In the genomic region with DNA sequence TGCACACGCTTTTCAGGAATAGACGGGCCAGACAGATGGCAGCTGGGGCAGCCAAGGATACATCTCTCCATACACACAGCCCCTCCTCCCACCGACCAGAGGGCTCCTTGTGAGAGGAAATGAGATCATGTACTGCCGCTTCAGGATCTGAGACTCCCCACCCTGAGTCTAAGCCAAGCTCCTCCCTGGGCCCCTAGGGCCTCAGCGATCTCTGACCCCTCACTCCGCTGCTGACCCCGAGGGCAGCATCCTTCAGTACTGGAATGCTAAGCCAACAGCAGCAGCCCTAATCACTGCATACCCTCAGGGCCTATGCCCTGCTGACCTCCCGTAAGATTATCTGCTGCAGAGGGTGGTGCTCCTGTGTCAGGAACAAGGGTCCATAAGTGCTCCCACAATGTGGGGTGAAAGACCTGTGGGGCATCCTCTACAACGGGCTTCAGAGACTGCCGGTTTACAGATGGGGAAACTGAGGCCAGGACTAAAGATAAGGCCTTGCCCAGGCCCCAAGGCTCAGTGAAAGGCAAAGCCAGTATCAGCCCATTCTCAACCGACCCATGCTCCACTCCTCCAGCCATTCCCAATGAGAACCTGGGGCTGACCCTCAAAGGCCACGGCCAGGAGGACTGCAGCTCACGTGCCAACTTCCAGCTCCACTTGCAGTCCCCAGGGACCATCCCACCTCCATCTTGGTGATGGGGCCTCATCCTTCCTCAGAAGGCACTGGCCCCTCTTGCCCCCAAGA, we compare ENCODE assay signal across 10 cellular contexts. TPM values are rescaled to one million over a fixed set of nuclear protein-coding genes. Genes with fewer than 3 reads are reported as not detected.
DNase-seq lines count a peak whose midpoint lies in the region; ATAC-seq and TF ChIP-seq lines count a peak whose summit lies in the region.
"Had no signal": no experiment of that assay in that cellular context is flagged by ENCODE, and none has a peak within 500 bp of the region (broad histone marks: within the 10 kb centered on the region; RNA-seq: fewer than 3 reads in every experiment).

No MANE protein-coding gene starts in this region.

- H3K27me3 ChIP-seq in SU-DHL-6 (ENCODE audit: low read length) (no peaks in the 10 kb centered on the region), left ventricle myocardium inferior (ENCODE audit: low read depth) (no peaks in the 10 kb centered on the region), spleen (replicated peaks in 1 of 7) (no peaks in the 10 kb centered on the region), testis (no peaks in the 10 kb centered on the region)

- TF ChIP-seq POLR2A in spleen (IDR thresholded peaks at IDR 0.05) (no peak), testis (IDR thresholded peaks at IDR 0.05) (no peak)

- peaks cover 5% of the 10 kb centered on the region; the same call in 1 of the 2 replicates for H4K20me1 ChIP-seq in SU-DHL-6 (ENCODE audit: low read depth, low read length)

- CTCF ChIA-PET in activated CD4-positive, alpha-beta memory T cell treated with anti-CD3 and anti-CD28 coated beads, Interleukin-2, amount 10 ng/mL, durations not matched to agents 7 days and 5 days (lab: Charles Lee), result no interaction called here
- CTCF ChIA-PET in activated CD4-positive, alpha-beta memory T cell treated with anti-CD3 and anti-CD28 coated beads for 36 hours (lab: Charles Lee), result interaction anchor here (1.3 to 1.6 kb wide), 2 partner anchors 9 to 64 kb away, joined by 3 to 9 read pairs; no protein-coding TSS in a partner anchor

- no peaks in the 10 kb centered on the region for H3K27me3 Mint-ChIP-seq in activated CD4-positive, alpha-beta memory T cell treated with anti-CD3 and anti-CD28 coated beads, Interleukin-2, amount 10 ng/mL, durations not matched to agents 7 days and 5 days
- no peaks in the 10 kb centered on the region for H3K27me3 Mint-ChIP-seq in activated CD4-positive, alpha-beta memory T cell treated with anti-CD3 and anti-CD28 coated beads for 36 hours

- H3K9me3 ChIP-seq in SU-DHL-6 (ENCODE audit: insufficient read depth, low read length) (no peaks in the 10 kb centered on the region), left ventricle myocardium inferior (replicated peaks) (no peaks in the 10 kb centered on the region), spleen (no peaks in the 10 kb centered on the region), testis (no peaks in the 10 kb centered on the region)
- H3K9me3 ChIP-seq: A549 had no signal

- DNase-seq in activated CD4-positive, alpha-beta memory T cell treated with anti-CD3 and anti-CD28 coated beads, Interleukin-2, amount 10 ng/mL, durations not matched to agents 7 days and 5 days, result peak; percentile 7
- no peak for DNase-seq in activated CD4-positive, alpha-beta memory T cell treated with anti-CD3 and anti-CD28 coated beads for 36 hours
- DNase-seq in left ventricle myocardium inferior (peak; percentile 52), spleen (peak; percentile 51), testis (no peak), AML-193 (lab: John Stamatoyannopoulos, UW) (no peak)
- DNase-seq: activated CD4-positive, alpha-beta T cell treated with anti-CD3 and anti-CD28 coated beads for 48 hours had no signal

- no peak overlapping the region for H3K4me3 ChIP-seq in SU-DHL-6 (ENCODE audit: insufficient read depth, low read length, poor library complexity, severe bottlenecking)
- H3K4me3 ChIP-seq in left ventricle myocardium inferior, result no peak overlapping the region
- H3K4me3 ChIP-seq in spleen, result no peak overlapping the region
- no peak overlapping the region for H3K4me3 ChIP-seq in testis
- H3K4me3 ChIP-seq: A549 had no signal

- H3K9ac ChIP-seq in SU-DHL-6 (ENCODE audit: low read length), result no peak overlapping the region

- POLR2A ChIA-PET in activated CD4-positive, alpha-beta memory T cell treated with anti-CD3 and anti-CD28 coated beads, Interleukin-2, amount 10 ng/mL, durations not matched to agents 7 days and 5 days (lab: Charles Lee), result no interaction called here
- POLR2A ChIA-PET in activated CD4-positive, alpha-beta memory T cell treated with anti-CD3 and anti-CD28 coated beads for 36 hours (lab: Charles Lee), result no interaction called here

- H3K4me2 ChIP-seq in SU-DHL-6 (ENCODE audit: low read depth, low read length, poor library complexity, severe bottlenecking), result peak overlapping the region; percentile 72
- H3K4me2 ChIP-seq: A549 had no signal

- H3K27ac ChIP-seq in SU-DHL-6 (ENCODE audit: low read depth, low read length) (peak overlapping the region; percentile 90), left ventricle myocardium inferior (replicated peaks) (peak overlapping the region; percentile 59), spleen (peak overlapping the region in 4 of 8 donors; percentile 3 to 85 (median 31)), testis (no peak overlapping the region)
- H3K27ac ChIP-seq: A549 had no signal

- ATAC-seq in GM18870 (IDR thresholded peaks at IDR 0.05; ENCODE audit: unreplicated experiment), result no peak
- ATAC-seq: A549 had no signal

- H3K4me1 Mint-ChIP-seq in activated CD4-positive, alpha-beta memory T cell treated with anti-CD3 and anti-CD28 coated beads, Interleukin-2, amount 10 ng/mL, durations not matched to agents 7 days and 5 days, result peaks cover 11% of the 10 kb centered on the region
- H3K4me1 Mint-ChIP-seq in activated CD4-positive, alpha-beta memory T cell treated with anti-CD3 and anti-CD28 coated beads for 36 hours (ENCODE audit: low read depth), result peaks cover 4% of the 10 kb centered on the region

- TF ChIP-seq CTCF in SU-DHL-6 (IDR thresholded peaks at IDR 0.05; ENCODE audit: insufficient read depth, low read length, poor library complexity, severe bottlenecking) (no peak), left ventricle myocardium inferior (IDR thresholded peaks at IDR 0.05; ENCODE audit: borderline replicate concordance) (no peak), spleen (IDR thresholded peaks at IDR 0.05 in 8 of 11, conservative IDR thresholded peaks at IDR 0.05 in 3 of 11) (no peak), testis (IDR thresholded peaks at IDR 0.05) (no peak)

- no peak overlapping the region for H3K27ac Mint-ChIP-seq in activated CD4-positive, alpha-beta memory T cell treated with anti-CD3 and anti-CD28 coated beads, Interleukin-2, amount 10 ng/mL, durations not matched to agents 7 days and 5 days
- no peak overlapping the region for H3K27ac Mint-ChIP-seq in activated CD4-positive, alpha-beta memory T cell treated with anti-CD3 and anti-CD28 coated beads for 36 hours

- H3K36me3 Mint-ChIP-seq in activated CD4-positive, alpha-beta memory T cell treated with anti-CD3 and anti-CD28 coated beads, Interleukin-2, amount 10 ng/mL, durations not matched to agents 7 days and 5 days (ENCODE audit: low read depth), result peaks cover 18% of the 10 kb centered on the region
- H3K36me3 Mint-ChIP-seq in activated CD4-positive, alpha-beta memory T cell treated with anti-CD3 and anti-CD28 coated beads for 36 hours, result peaks cover 5% of the 10 kb centered on the region

- H3K9me2 ChIP-seq in SU-DHL-6 (replicated peaks; ENCODE audit: insufficient read depth, low read length), result no peaks in the 10 kb centered on the region

- H3F3A ChIP-seq in SU-DHL-6 (ENCODE audit: insufficient read depth), result peaks cover 32% of the 10 kb centered on the region

- H3K4me3 Mint-ChIP-seq in activated CD4-positive, alpha-beta memory T cell treated with anti-CD3 and anti-CD28 coated beads, Interleukin-2, amount 10 ng/mL, durations not matched to agents 7 days and 5 days, result no peak overlapping the region
- no peak overlapping the region for H3K4me3 Mint-ChIP-seq in activated CD4-positive, alpha-beta memory T cell treated with anti-CD3 and anti-CD28 coated beads for 36 hours

- H2AFZ ChIP-seq in SU-DHL-6 (ENCODE audit: low read depth, low read length, severe bottlenecking), result no peak overlapping the region

- H3K4me1 ChIP-seq in left ventricle myocardium inferior (peaks cover 76% of the 10 kb centered on the region), spleen (peaks cover 18 to 96% (median 59%) of the 10 kb centered on the region in 6 donors), testis (peaks cover 11% of the 10 kb centered on the region)
- H3K4me1 ChIP-seq: A549 had no signal

- 52 to 77% (median 67%) methylated on average over 7 to 13 of the region's 13 CpGs for WGBS in spleen, 5 donors
- 56 to 57% methylated on average over 11 to 13 of the region's 13 CpGs for WGBS in testis, 2 donors

- intact Hi-C loops in activated CD4-positive, alpha-beta memory T cell treated with anti-CD3 and anti-CD28 coated beads for 36 hours (cut with micrococcal nuclease), result no loop called here
- intact Hi-C loops in left ventricle myocardium inferior (cut with micrococcal nuclease) (no loop called here), spleen (cut with DNase I; ENCODE audit: low total_unique reads) (no loop called here), testis (cut with DNase I; ENCODE audit: low total_unique reads) (no loop called here)

- H3K9me3 Mint-ChIP-seq in activated CD4-positive, alpha-beta memory T cell treated with anti-CD3 and anti-CD28 coated beads, Interleukin-2, amount 10 ng/mL, durations not matched to agents 7 days and 5 days, result no peaks in the 10 kb centered on the region
- no peaks in the 10 kb centered on the region for H3K9me3 Mint-ChIP-seq in activated CD4-positive, alpha-beta memory T cell treated with anti-CD3 and anti-CD28 coated beads for 36 hours

- H3K36me3 ChIP-seq in SU-DHL-6 (ENCODE audit: low read length) (peaks cover 9% of the 10 kb centered on the region; the same call in 1 of the 2 replicates), left ventricle myocardium inferior (peaks cover 20% of the 10 kb centered on the region), spleen (peaks cover 3 to 75% (median 22%) of the 10 kb centered on the region in 6 donors), testis (ENCODE audit: low read depth, missing control alignments) (no peaks in the 10 kb centered on the region)

- peaks cover 39% of the 10 kb centered on the region for H3K79me2 ChIP-seq in SU-DHL-6 (ENCODE audit: insufficient read depth, low read length)

RNA-seq across cellular contexts. Expression of gene BICD2, which starts 37.5 kb away (rescaled TPM):
- 10 to 100 TPM; 27.0 to 28.2 TPM for total RNA-seq in activated CD4-positive, alpha-beta memory T cell treated with anti-CD3 and anti-CD28 coated beads, Interleukin-2, amount 10 ng/mL, durations not matched to agents 7 days and 5 days
- total RNA-seq in activated CD4-positive, alpha-beta memory T cell treated with anti-CD3 and anti-CD28 coated beads for 36 hours, result 10 to 100 TPM; 16.5 to 17.2 TPM
- total RNA-seq in left ventricle myocardium inferior (37.3 TPM), spleen (10 to 100 TPM; 30.6 to 55.7 (median 36.8) TPM), testis (10 to 100 TPM; 48.0 to 55.7 TPM)
- polyA plus RNA-seq in spleen (10 to 100 TPM in 2 of 3 donors, 1 to 10 TPM in 1; 9.4 to 12.0 (median 11.7) TPM), testis (ENCODE audit: insufficient read depth, low read depth, low replicate concordance) (24.0 TPM)

RNA-seq across cellular contexts. Expression of gene IPPK, which starts 57.2 kb away (rescaled TPM):
- total RNA-seq in activated CD4-positive, alpha-beta memory T cell treated with anti-CD3 and anti-CD28 coated beads, Interleukin-2, amount 10 ng/mL, durations not matched to agents 7 days and 5 days, result 10 to 100 TPM; 11.4 to 11.5 TPM
- total RNA-seq in activated CD4-positive, alpha-beta memory T cell treated with anti-CD3 and anti-CD28 coated beads for 36 hours, result 10 to 100 TPM; 10.8 to 11.0 TPM
- total RNA-seq in left ventricle myocardium inferior (7.3 TPM), spleen (10 to 100 TPM in 6 of 7 donors, 1 to 10 TPM in 1; 10.0 to 14.6 (median 12.1) TPM), testis (10 to 100 TPM; 21.0 to 25.0 TPM)
- polyA plus RNA-seq in spleen (1 to 10 TPM; 6.1 to 7.9 (median 6.4) TPM), testis (ENCODE audit: insufficient read depth, low read depth, low replicate concordance) (21.9 TPM)

Comparison
In these comparisons a context has a peak if more than half of its experiments do, and no peak if none do; other contexts are left out.
1. DNase-seq: peak in activated CD4-positive, alpha-beta memory T cell treated with anti-CD3 and anti-CD28 coated beads, Interleukin-2, amount 10 ng/mL, durations not matched to agents 7 days and 5 days (single experiment), left ventricle myocardium inferior (single experiment) and spleen (single experiment); none in activated CD4-positive, alpha-beta memory T cell treated with anti-CD3 and anti-CD28 coated beads for 36 hours (single experiment), testis (single experiment) and AML-193 (0 of 2).
2. H3K27ac ChIP-seq: peak in SU-DHL-6 (single experiment) and left ventricle myocardium inferior (single experiment); none in testis (0 of 2).